ENCODE assay signal across 14 cellular contexts in genomic region chr10:78249690-78250089, GRCh38.
DNase-seq lines count a peak whose midpoint lies in the region; ATAC-seq and TF ChIP-seq lines count a peak whose summit lies in the region.
"Had no signal": no experiment of that assay in that cellular context is flagged by ENCODE, and none has a peak within 500 bp of the region (broad histone marks: within the 10 kb centered on the region; RNA-seq: fewer than 3 reads in every experiment).

No MANE protein-coding gene starts in this region.

- H3K27ac Mint-ChIP-seq in MCF 10A (ENCODE audit: low read depth, unreplicated experiment) (peak overlapping the region; percentile 19), natural killer cell (no peak overlapping the region)
- peak overlapping the region; percentile 10 for H3K27ac Mint-ChIP-seq in central memory CD8-positive, alpha-beta T cell (ENCODE audit: low read depth)
- H3K27ac Mint-ChIP-seq in CD8-positive, alpha-beta memory T cell, result peak overlapping the region in 2 of 8 donors; percentile 5 to 93

- H3K27ac ChIP-seq in breast epithelium, result no peak overlapping the region
- no peak overlapping the region for H3K27ac ChIP-seq in CD8-positive, alpha-beta memory T cell (ENCODE audit: low read depth, low read length)
- H3K27ac ChIP-seq: KMS-11 had no signal

- H3K4me3 ChIP-seq in breast epithelium, result no peak overlapping the region
- H3K4me3 ChIP-seq in CD8-positive, alpha-beta memory T cell (ENCODE audit: low read length), result no peak overlapping the region

- no peak overlapping the region for H3K4me3 Mint-ChIP-seq in MCF 10A (ENCODE audit: unreplicated experiment)
- H3K4me3 Mint-ChIP-seq in central memory CD8-positive, alpha-beta T cell, result no peak overlapping the region
- H3K4me3 Mint-ChIP-seq in natural killer cell, result peak overlapping the region; percentile 80
- H3K4me3 Mint-ChIP-seq in CD8-positive, alpha-beta memory T cell, result no peak overlapping the region

- no peak for TF ChIP-seq CTCF in MCF 10A (IDR thresholded peaks at IDR 0.05; ENCODE audit: unreplicated experiment)
- no peak for TF ChIP-seq CTCF in breast epithelium (IDR thresholded peaks at IDR 0.05)
- TF ChIP-seq CTCF in natural killer cell (IDR thresholded peaks at IDR 0.05), result no peak

- H3K27me3 Mint-ChIP-seq in MCF 10A (ENCODE audit: insufficient read depth, unreplicated experiment), result no peaks in the 10 kb centered on the region
- peaks cover 33% of the 10 kb centered on the region for H3K27me3 Mint-ChIP-seq in central memory CD8-positive, alpha-beta T cell
- peaks cover 18 to 45% of the 10 kb centered on the region in 2 donors for H3K27me3 Mint-ChIP-seq in natural killer cell (ENCODE audit: low read depth in 2 of 2)
- H3K27me3 Mint-ChIP-seq in CD8-positive, alpha-beta memory T cell, result peaks cover 12 to 26% of the 10 kb centered on the region in 2 donors

- H3K9me3 Mint-ChIP-seq in MCF 10A (ENCODE audit: unreplicated experiment) (no peaks in the 10 kb centered on the region), natural killer cell (no peaks in the 10 kb centered on the region)
- H3K9me3 Mint-ChIP-seq in central memory CD8-positive, alpha-beta T cell, result no peaks in the 10 kb centered on the region
- H3K9me3 Mint-ChIP-seq in CD8-positive, alpha-beta memory T cell, result no peaks in the 10 kb centered on the region

- intact Hi-C loops in MCF 10A (cut with micrococcal nuclease), result no loop called here
- intact Hi-C loops in breast epithelium (cut with DNase I; ENCODE audit: low total_unique reads), result no loop called here
- intact Hi-C loops in natural killer cell (cut with micrococcal nuclease), result no loop called here

- H3K4me1 ChIP-seq in breast epithelium, result no peaks in the 10 kb centered on the region
- H3K4me1 ChIP-seq in CD8-positive, alpha-beta memory T cell (ENCODE audit: insufficient read depth, low read length), result no peaks in the 10 kb centered on the region

- H3K9me3 ChIP-seq in breast epithelium, result no peaks in the 10 kb centered on the region
- no peaks in the 10 kb centered on the region for H3K9me3 ChIP-seq in CD8-positive, alpha-beta memory T cell (ENCODE audit: low read length)

- no peak for TF ChIP-seq POLR2A in breast epithelium (IDR thresholded peaks at IDR 0.05)

- DNase-seq in MCF 10A (ENCODE audit: unreplicated experiment), result no peak
- no peak for DNase-seq in breast epithelium (ENCODE audit: low spot score in 2 of 2)
- DNase-seq in central memory CD8-positive, alpha-beta T cell (ENCODE audit: low spot score in 2 of 2), result no peak
- DNase-seq in natural killer cell, result no peak
- DNase-seq in GDM1 (lab: John Stamatoyannopoulos, UW), result no peak
- DNase-seq in DMS 273 (lab: John Stamatoyannopoulos, UW; ENCODE audit: unreplicated experiment), result no peak
- no peak for DNase-seq in CD8-positive, alpha-beta memory T cell
- DNase-seq: 8988T, Calu3, NCI-H1417 treated with DMSO at 0.1 percent for 48 hours, NCI-H2029, SHP77 had no signal

- no peaks in the 10 kb centered on the region for H3K27me3 ChIP-seq in breast epithelium
- no peaks in the 10 kb centered on the region for H3K27me3 ChIP-seq in CD8-positive, alpha-beta memory T cell (ENCODE audit: insufficient read depth, low read length, poor library complexity, severe bottlenecking)

- POLR2A ChIA-PET in MCF 10A (lab: Yijun Ruan, JAX), result no interaction called here
- POLR2A ChIA-PET in CD8-positive, alpha-beta memory T cell (lab: Charles Lee), result no interaction called here

- no peaks in the 10 kb centered on the region for H3K36me3 ChIP-seq in breast epithelium
- H3K36me3 ChIP-seq in CD8-positive, alpha-beta memory T cell (ENCODE audit: insufficient read depth, low read length), result no peaks in the 10 kb centered on the region

- H3K36me3 Mint-ChIP-seq in MCF 10A (ENCODE audit: insufficient read depth, unreplicated experiment), result no peaks in the 10 kb centered on the region
- H3K36me3 Mint-ChIP-seq in central memory CD8-positive, alpha-beta T cell (ENCODE audit: insufficient read depth), result peaks cover under 1% of the 10 kb centered on the region
- H3K36me3 Mint-ChIP-seq in natural killer cell, result no peaks in the 10 kb centered on the region
- peaks cover 0 to 5% (median 0%) of the 10 kb centered on the region in 3 donors for H3K36me3 Mint-ChIP-seq in CD8-positive, alpha-beta memory T cell

- H3K4me1 Mint-ChIP-seq in MCF 10A (ENCODE audit: insufficient read depth, unreplicated experiment) (no peaks in the 10 kb centered on the region), natural killer cell (peaks cover 36 to 37% of the 10 kb centered on the region in 2 donors)
- peaks cover 19% of the 10 kb centered on the region for H3K4me1 Mint-ChIP-seq in central memory CD8-positive, alpha-beta T cell
- H3K4me1 Mint-ChIP-seq in CD8-positive, alpha-beta memory T cell, result peaks cover 11 to 21% (median 17%) of the 10 kb centered on the region in 3 donors

- ATAC-seq in central memory CD8-positive, alpha-beta T cell (replicated peaks; ENCODE audit: extremely low read depth, poor library complexity, severe bottlenecking), result no peak
- no peak for ATAC-seq in natural killer cell
- no peak for ATAC-seq in HG02571 (IDR thresholded peaks at IDR 0.05; ENCODE audit: unreplicated experiment)

- no TSS peak for BruUV-seq in MCF 10A (replicated peaks; lab: Mats Ljungman, UMichigan)

- CTCF ChIA-PET in MCF 10A (lab: Yijun Ruan, JAX), result interaction anchor here (1.1 kb wide), 1 partner anchor 18 kb away, joined by 3 read pairs; no protein-coding TSS in a partner anchor
- CTCF ChIA-PET in CD8-positive, alpha-beta memory T cell (lab: Charles Lee), result no interaction called here

Comparison
In these comparisons a context has a peak if more than half of its experiments do, and no peak if none do; other contexts are left out.
1. H3K27ac Mint-ChIP-seq: peak in MCF 10A (single experiment) and central memory CD8-positive, alpha-beta T cell (single experiment); none in natural killer cell (0 of 2).